9 cellular contexts compared by ENCODE assay signal in the genomic region with DNA sequence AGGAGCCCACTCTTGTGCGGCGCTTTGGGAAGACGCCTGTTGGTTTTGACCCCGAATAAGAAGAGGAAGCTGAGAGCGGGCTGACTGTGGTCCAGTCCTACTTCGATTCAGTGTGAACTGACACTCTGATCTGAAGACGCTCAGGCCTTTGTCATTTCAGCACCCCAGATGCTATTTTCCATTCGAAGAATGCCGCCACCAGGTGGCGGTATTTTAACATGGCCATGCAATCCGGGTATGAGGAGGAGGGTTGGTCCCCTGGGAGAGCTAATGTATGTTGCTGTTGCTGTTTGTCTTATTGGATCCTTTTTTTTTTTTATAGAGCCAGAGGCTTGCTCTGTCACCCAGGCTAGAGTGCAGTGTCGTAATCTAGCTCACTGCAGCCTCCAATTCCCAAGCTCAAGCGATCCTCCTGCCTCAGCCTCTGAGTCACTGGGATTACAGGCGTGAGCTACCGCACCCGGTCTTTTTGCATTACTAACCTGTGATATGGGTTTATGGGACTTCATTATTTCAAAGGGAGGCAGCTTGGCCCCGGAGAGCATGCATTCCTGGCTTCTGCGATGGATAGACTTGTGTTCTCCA. TPM values are rescaled to one million over a fixed set of nuclear protein-coding genes. Genes with fewer than 3 reads are reported as not detected.
DNase-seq lines count a peak whose midpoint lies in the region; ATAC-seq and FAIRE-seq lines count a peak whose summit lies in the region.
"Had no signal": no experiment of that assay in that cellular context is flagged by ENCODE, and none has a peak within 500 bp of the region (broad histone marks: within the 10 kb centered on the region; RNA-seq: fewer than 3 reads in every experiment).

No MANE protein-coding gene starts in this region.

- peak; percentile 81 for DNase-seq in HT1080 (ENCODE audit: low read depth)
- peak; percentile 79 to 82 for DNase-seq in NOMO-1 (lab: John Stamatoyannopoulos, UW; ENCODE audit: unreplicated experiment in 2 of 2)
- peak; percentile 48 to 83 (median 77) for DNase-seq in activated CD8-positive, alpha-beta memory T cell treated with anti-CD3 and anti-CD28 coated beads for 48 hours (ENCODE audit: low read depth in 2 of 3, low spot score in 2 of 3)
- peak; percentile 89 for DNase-seq in midbrain (lab: John Stamatoyannopoulos, UW)
- DNase-seq in stimulated activated CD8-positive, alpha-beta memory T cell treated with anti-CD3 and anti-CD28 coated beads, Interleukin-15, amount 100 ng/mL, for 48 hours (ENCODE audit: low read depth in 2 of 2), result peak; percentile 68 to 74

- H3K4me2 ChIP-seq in BLaER1, result peak overlapping the region; percentile 83

- H3K9ac ChIP-seq in BLaER1, result peak overlapping the region; percentile 83

- peak overlapping the region; percentile 97 for H3K4me3 ChIP-seq in BLaER1

- H3K4me1 ChIP-seq in BLaER1, result peaks cover 26% of the 10 kb centered on the region

- peak; percentile 63 for FAIRE-seq in endometrium (lab: Jason Lieb, UNC)

- no peaks in the 10 kb centered on the region for H3K9me3 ChIP-seq in BLaER1

- peak overlapping the region; percentile 87 for H3K27ac ChIP-seq in BLaER1

- peaks cover 25% of the 10 kb centered on the region for H4K20me1 ChIP-seq in BLaER1

- ATAC-seq in GM19395 (IDR thresholded peaks at IDR 0.05; ENCODE audit: unreplicated experiment), result peak; percentile 39

- peaks cover 29% of the 10 kb centered on the region for H3K36me3 ChIP-seq in BLaER1

- H3K27me3 ChIP-seq in BLaER1, result no peaks in the 10 kb centered on the region

RNA-seq across cellular contexts. Expression of a gene that starts 0.8 kb away (rescaled TPM):
- total RNA-seq in HT1080 (2014; rRNA removed; shearing (Covaris generic)), result 70.1 and 89.1 TPM in 2 replicates
- polyA plus RNA-seq in HT1080 (2015; cell fraction: cytosol; rRNA removed), result 77.5 and 82.0 TPM in 2 replicates
- polyA plus RNA-seq in HT1080 (2015; cell fraction: nucleus; rRNA removed), result 132 and 142 TPM in 2 replicates

RNA-seq across cellular contexts. Expression of a gene that starts 18.3 kb away (rescaled TPM):
- 3.1 and 7.0 TPM in 2 replicates for total RNA-seq in HT1080 (2014; rRNA removed; shearing (Covaris generic))
- 9.2 and 16.3 TPM in 2 replicates for polyA plus RNA-seq in HT1080 (2015; cell fraction: cytosol; rRNA removed)
- polyA plus RNA-seq in HT1080 (2015; cell fraction: nucleus; rRNA removed), result 1.8 and 3.0 TPM in 2 replicates
- total RNA-seq: T-helper 2 cell treated with Interferon-gamma antibody and Interleukin-4, amounts not matched to agents 100 ng/mL and 5 ng/mL, for 36 hours had no signal

RNA-seq across cellular contexts. Expression of a gene that starts 24.1 kb away (rescaled TPM):
- 33.3 and 42.4 TPM in 2 replicates for total RNA-seq in HT1080 (2014; rRNA removed; shearing (Covaris generic))
- polyA plus RNA-seq in HT1080 (2015; cell fraction: cytosol; rRNA removed), result 36.3 and 40.0 TPM in 2 replicates
- 21.3 and 30.3 TPM in 2 replicates for polyA plus RNA-seq in HT1080 (2015; cell fraction: nucleus; rRNA removed)

RNA-seq across cellular contexts. Expression of a gene that starts 29.6 kb away (rescaled TPM):
- 0.70 and 2.2 TPM in 2 replicates for total RNA-seq in HT1080 (2014; rRNA removed; shearing (Covaris generic))
- 4.0 and 4.7 TPM in 2 replicates for polyA plus RNA-seq in HT1080 (2015; cell fraction: cytosol; rRNA removed)
- 0.86 and 2.0 TPM in 2 replicates for polyA plus RNA-seq in HT1080 (2015; cell fraction: nucleus; rRNA removed)

RNA-seq across cellular contexts. Expression of a gene that starts 40.6 kb away (rescaled TPM):
- total RNA-seq in HT1080 (2014; rRNA removed; shearing (Covaris generic)), result 16.9 and 22.0 TPM in 2 replicates
- 22.0 and 22.4 TPM in 2 replicates for polyA plus RNA-seq in HT1080 (2015; cell fraction: cytosol; rRNA removed)
- 42.5 and 47.1 TPM in 2 replicates for polyA plus RNA-seq in HT1080 (2015; cell fraction: nucleus; rRNA removed)

Comparison
In these comparisons a context has a peak if more than half of its experiments do, and no peak if none do; other contexts are left out.
1. Peak in every context shown above with its lines: DNase-seq, ATAC-seq, H3K4me3 ChIP-seq and H3K27ac ChIP-seq.